ENCODE assay signal across 8 cellular contexts in the genomic region with DNA sequence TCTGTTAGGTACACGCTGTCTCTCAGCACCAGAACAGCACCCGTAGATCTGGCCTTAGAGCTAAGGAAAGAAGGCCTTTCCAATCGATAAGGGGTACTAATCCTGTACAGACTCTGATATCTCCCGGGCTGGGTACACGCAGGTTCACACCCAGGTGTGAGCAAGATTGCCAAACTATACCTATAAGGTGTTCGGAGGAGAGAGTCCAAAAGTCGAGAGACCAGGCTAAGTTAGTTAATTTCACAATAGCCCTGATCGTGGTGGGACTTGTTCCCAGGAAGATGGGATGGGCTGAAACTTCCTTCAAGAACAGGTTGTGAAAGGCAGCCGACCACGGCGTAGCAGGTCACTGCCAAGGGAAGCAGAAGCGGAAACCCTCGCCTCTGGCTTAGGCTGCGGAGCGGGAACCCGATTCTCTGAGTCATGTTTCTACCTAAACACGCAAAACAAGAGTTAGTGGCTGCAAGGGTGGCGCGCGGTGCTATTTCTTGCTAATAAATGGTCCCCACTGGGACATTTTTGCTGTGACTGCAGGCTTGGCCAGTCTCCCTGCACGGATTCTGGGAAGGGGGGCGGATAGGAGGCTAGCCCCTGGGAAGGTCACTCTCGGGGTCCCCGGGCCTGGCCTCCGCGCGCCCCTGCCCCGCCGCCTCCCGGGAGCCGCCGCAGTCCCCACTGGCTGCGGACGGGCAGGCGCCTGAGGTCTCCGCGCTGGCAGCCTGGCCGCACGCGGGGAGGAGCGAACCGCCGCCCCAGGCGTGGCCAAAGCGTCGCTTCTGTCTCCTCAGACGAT.
DNase-seq lines count a peak whose midpoint lies in the region; ATAC-seq and TF ChIP-seq lines count a peak whose summit lies in the region.

No MANE protein-coding gene starts in this region.

- H3K27me3 ChIP-seq in esophagus (ENCODE audit: control insufficient read depth in 1 of 2, insufficient read depth in 2 of 2, low read length in 2 of 2) (no peaks in the 10 kb centered on the region), PC-9 (ENCODE audit: insufficient read depth, low read depth) (peaks cover 24% of the 10 kb centered on the region)

- POLR2A ChIA-PET in PC-9 (lab: Charles Lee; ENCODE audit: unreplicated experiment), result no interaction called here

- 10 to 11% methylated on average over 38 to 47 of the region's 47 CpGs for WGBS in esophagus, 2 donors

- no peaks in the 10 kb centered on the region for H3K36me3 Mint-ChIP-seq in natural killer cell

- H3K79me2 ChIP-seq in PC-9 (ENCODE audit: low read depth), result no peaks in the 10 kb centered on the region

- no peaks in the 10 kb centered on the region for H3K9me3 Mint-ChIP-seq in natural killer cell

- no peaks in the 10 kb centered on the region for H3K9me2 ChIP-seq in PC-9 (ENCODE audit: insufficient read depth)

- H3K27ac Mint-ChIP-seq in natural killer cell, result no peak overlapping the region

- no peaks in the 10 kb centered on the region for H3F3A ChIP-seq in PC-9 (ENCODE audit: insufficient read depth, low read depth)

- TF ChIP-seq CTCF in GM10266 (IDR thresholded peaks at IDR 0.05; ENCODE audit: control insufficient read depth, insufficient read depth, low read depth, missing control alignments) (no peak), natural killer cell (IDR thresholded peaks at IDR 0.05) (no peak), PC-9 (conservative IDR thresholded peaks at IDR 0.05) (no peak)

- H3K4me1 Mint-ChIP-seq in natural killer cell, result no peaks in the 10 kb centered on the region

- CTCF ChIA-PET in PC-9 (lab: Charles Lee), result no interaction called here

- H3K27ac ChIP-seq in esophagus (ENCODE audit: low read depth in 2 of 2, low read length in 1 of 2) (peak overlapping the region; percentile 82 to 95), PC-9 (no peak overlapping the region)

- H2AFZ ChIP-seq in PC-9, result no peak overlapping the region

- H3K9me3 ChIP-seq in esophagus (ENCODE audit: control insufficient read depth in 2 of 2, insufficient read depth in 1 of 2, low read depth in 1 of 2, low read length in 1 of 2) (no peaks in the 10 kb centered on the region), PC-9 (ENCODE audit: insufficient read depth, low read depth) (no peaks in the 10 kb centered on the region)

- peaks cover 39 to 47% of the 10 kb centered on the region in 2 donors for H3K27me3 Mint-ChIP-seq in natural killer cell (ENCODE audit: low read depth in 2 of 2)

- H4K20me1 ChIP-seq in PC-9 (ENCODE audit: insufficient read depth), result no peaks in the 10 kb centered on the region

- DNase-seq in GM10266 (ENCODE audit: extremely low spot score) (peak; percentile 36), natural killer cell (no peak), PC-9 (no peak), NCI-H446 (lab: John Stamatoyannopoulos, UW) (no peak), cerebellar nuclear complex (lab: John Stamatoyannopoulos, UW) (no peak)
- peak; percentile 60 for DNase-seq in activated CD4-positive, alpha-beta T cell treated with anti-CD3 and anti-CD28 coated beads for 48 hours

- H3K4me3 Mint-ChIP-seq in natural killer cell, result peak overlapping the region; percentile 41

- ATAC-seq in HG03378 (IDR thresholded peaks at IDR 0.05; ENCODE audit: unreplicated experiment), result peak; percentile 66
- peak; percentile 52 to 78 (median 57) for ATAC-seq in natural killer cell

- H3K4me3 ChIP-seq in esophagus (ENCODE audit: low read depth in 1 of 2, low read length in 2 of 2) (peak overlapping the region; percentile 44 to 49), PC-9 (no peak overlapping the region)

- no TSS peak for BruUV-seq in PC-9 (replicated peaks; lab: Mats Ljungman, UMichigan)

- no peak overlapping the region for H3K4me2 ChIP-seq in PC-9

- no peaks in the 10 kb centered on the region for H3K4me1 ChIP-seq in esophagus (ENCODE audit: control insufficient read depth in 2 of 2, insufficient read depth in 2 of 2, low read length in 1 of 2)
- H3K4me1 ChIP-seq in PC-9 (replicated peaks; ENCODE audit: insufficient read depth), result no peaks in the 10 kb centered on the region

- H3K36me3 ChIP-seq in esophagus (ENCODE audit: control insufficient read depth in 2 of 2, insufficient read depth in 2 of 2, low read length in 1 of 2) (no peaks in the 10 kb centered on the region), PC-9 (ENCODE audit: low read depth) (no peaks in the 10 kb centered on the region)

- intact Hi-C loops in natural killer cell (cut with micrococcal nuclease), result no loop called here
- intact Hi-C loops in PC-9 (cut with micrococcal nuclease; ENCODE audit: unreplicated experiment), result no loop called here

Comparison
In these comparisons a context has a peak if more than half of its experiments do, and no peak if none do; other contexts are left out.
1. DNase-seq: peak in GM10266 (single experiment) and activated CD4-positive, alpha-beta T cell treated with anti-CD3 and anti-CD28 coated beads for 48 hours (single experiment); none in natural killer cell (single experiment), PC-9 (0 of 2), NCI-H446 (0 of 2) and cerebellar nuclear complex (0 of 2).